Comparison of ENCODE assay signal across 8 cellular contexts in genomic region chr10:88934900-88935672, GRCh38. TPM values are rescaled to one million over a fixed set of nuclear protein-coding genes. Genes with fewer than 3 reads are reported as not detected.
A peak's percentile ranks its signal among the peaks of the same experiment; 100 is the strongest.
DNase-seq lines count a peak whose midpoint lies in the region; ATAC-seq and TF ChIP-seq lines count a peak whose summit lies in the region.

No MANE protein-coding gene starts in this region.

- H3K27me3 Mint-ChIP-seq in CD14-positive monocyte (ENCODE audit: low read depth in 3 of 3): peaks cover 0 to 3% (median 0%) of the 10 kb centered on the region in 3 donors

- no peak overlapping the region for H3K4me3 ChIP-seq in rectal smooth muscle tissue (ENCODE audit: low read length)
- H3K4me3 ChIP-seq in vagina: no peak overlapping the region

- DNase-seq in CD14-positive monocyte (ENCODE audit: low spot score) (peak; percentile 56), NCI-H1417 (lab: John Stamatoyannopoulos, UW) (peak; percentile 31 to 79 (median 69)), T-helper 1 cell (peak; percentile 31 to 81 (median 59)), amniotic epithelial cell (ENCODE audit: low read depth) (peak; percentile 81), left cardiac atrium (peak; percentile 76), vagina (ENCODE audit: extremely low spot score in 2 of 2) (no peak)

- no peaks in the 10 kb centered on the region for H3K9me3 Mint-ChIP-seq in CD14-positive monocyte

- TF ChIP-seq POLR2A in vagina (IDR thresholded peaks at IDR 0.05): no peak

- peak; percentile 95 for TF ChIP-seq CTCF in CD14-positive monocyte (IDR thresholded peaks at IDR 0.05)
- TF ChIP-seq CTCF in vagina (IDR thresholded peaks at IDR 0.05): peak; percentile 63 to 84 (median 67)

- H3K36me3 ChIP-seq in rectal smooth muscle tissue (ENCODE audit: control insufficient read depth, insufficient read depth, low read length) (peaks cover 20% of the 10 kb centered on the region), vagina (peaks cover under 1 to 17% of the 10 kb centered on the region in 2 donors)

- peaks cover 10% of the 10 kb centered on the region for H3K4me1 ChIP-seq in rectal smooth muscle tissue (ENCODE audit: control insufficient read depth, insufficient read depth, low read length)
- peaks cover 26% of the 10 kb centered on the region for H3K4me1 ChIP-seq in vagina

- H3K9me3 ChIP-seq in vagina: no peaks in the 10 kb centered on the region

- H3K4me1 Mint-ChIP-seq in CD14-positive monocyte: peaks cover 11% of the 10 kb centered on the region

- peak overlapping the region in 5 of 7 donors; percentile 11 to 67 (median 26) for H3K27ac Mint-ChIP-seq in CD14-positive monocyte

- no peak overlapping the region for H3K9ac ChIP-seq in rectal smooth muscle tissue (ENCODE audit: low read length)

- ATAC-seq in GM21447 (IDR thresholded peaks at IDR 0.05; ENCODE audit: unreplicated experiment) (peak; percentile 56), left cardiac atrium (peak; percentile 45 to 58)

- peaks cover 0 to 18% of the 10 kb centered on the region in 2 donors for H3K36me3 Mint-ChIP-seq in CD14-positive monocyte

- peak overlapping the region in 1 of 2 donors; percentile 69 for H3K4me3 Mint-ChIP-seq in CD14-positive monocyte

- intact Hi-C loops in CD14-positive monocyte (cut with micrococcal nuclease): loop anchor here (5.0 kb wide), 3 partner anchors 67 to 282 kb away; no protein-coding TSS in a partner anchor
- intact Hi-C loops in left cardiac atrium (cut with DNase I): loop anchor here (2.0 to 10.0 kb wide), 5 partner anchors 52 to 282 kb away; partner anchors contain the start of genes FAS (in 1 of the 2) and STAMBPL1 (in 1 of the 2)
- intact Hi-C loops in vagina (cut with DNase I): loop anchor here (5.0 kb wide), 2 partner anchors 52 to 272 kb away; partner anchors contain the start of gene CH25H

- H3K27ac ChIP-seq in rectal smooth muscle tissue (ENCODE audit: low read depth, low read length): peak overlapping the region; percentile 75
- peak overlapping the region; percentile 70 for H3K27ac ChIP-seq in vagina

- no peaks in the 10 kb centered on the region for H3K27me3 ChIP-seq in rectal smooth muscle tissue (ENCODE audit: control insufficient read depth, insufficient read depth, low read length)
- H3K27me3 ChIP-seq in vagina: no peaks in the 10 kb centered on the region

RNA-seq across cellular contexts. Expression of gene ACTA2, which starts 17.5 kb away (rescaled TPM):
- polyA plus RNA-seq in CD14-positive monocyte: 10 to 100 TPM in 1 of 2 donors, 1 to 10 TPM in 1; 6.8 to 12.3 TPM
- total RNA-seq in left cardiac atrium: 1,000 to 10,000 TPM; 1,100 to 1,897 TPM
- 1,162 TPM for total RNA-seq in vagina

RNA-seq across cellular contexts. Expression of gene STAMBPL1, which starts 55.0 kb away (rescaled TPM):
- polyA plus RNA-seq in CD14-positive monocyte: under 1 TPM; 0.07 to 0.10 TPM
- total RNA-seq in left cardiac atrium: 1 to 10 TPM; 7.8 to 8.1 TPM
- total RNA-seq in vagina: 15.7 TPM

RNA-seq across cellular contexts. Expression of gene FAS, which starts 55.5 kb away (rescaled TPM):
- polyA plus RNA-seq in CD14-positive monocyte: 10 to 100 TPM; 27.9 to 28.9 TPM
- total RNA-seq in left cardiac atrium (1 to 10 TPM; 6.6 to 8.1 TPM), vagina (41.0 TPM)

Comparison
In these comparisons a context has a peak if more than half of its experiments do, and no peak if none do; other contexts are left out.
1. DNase-seq: peak in CD14-positive monocyte (single experiment), NCI-H1417 (3 of 3), T-helper 1 cell (5 of 5), amniotic epithelial cell (single experiment) and left cardiac atrium (single experiment); none in vagina (0 of 2).